In genomic region chr14:84090837-84091236, GRCh38 we compare ENCODE assay signal across 19 cellular contexts.
"Had no signal": no experiment of that assay in that cellular context is flagged by ENCODE, and none has a peak within 500 bp of the region (broad histone marks: within the 10 kb centered on the region; RNA-seq: fewer than 3 reads in every experiment).

No MANE protein-coding gene starts in this region.

- H3K4me1 ChIP-seq: transverse colon had no signal

- H3K4me3 Mint-ChIP-seq: dendritic cell treated with granulocyte-macrophage colony-stimulating factor and Interleukin-4, amounts not matched to agents 40 ng/mL and 50 ng/mL, for 4 days; effector memory CD8-positive, alpha-beta T cell; naive B cell; nephron had no signal

- H3K27me3 ChIP-seq: esophagus squamous epithelium, gastroesophageal sphincter, neutrophil, sigmoid colon, transverse colon had no signal

- H3K27me3 Mint-ChIP-seq: dendritic cell treated with granulocyte-macrophage colony-stimulating factor and Interleukin-4, amounts not matched to agents 40 ng/mL and 50 ng/mL, for 4 days; effector memory CD8-positive, alpha-beta T cell; naive B cell had no signal

- DNase-seq: central memory CD4-positive, alpha-beta T cell; effector memory CD8-positive, alpha-beta T cell; esophagus squamous epithelium; foreskin fibroblast; glutamatergic neuron; left cardiac atrium; mesendoderm; naive B cell; retina; sigmoid colon; stimulated activated CD4-positive, alpha-beta T cell treated with anti-CD3 and anti-CD28 coated beads, Interleukin-2, amount 100 ng/mL, for 48 hours; stimulated activated naive CD8-positive, alpha-beta T cell treated with anti-CD3 and anti-CD28 coated beads, Interleukin-15, Interleukin-2, amounts not matched to agents 100 U/mL and 50 U/mL, for 24 hours; transverse colon had no signal

- H3K9me3 ChIP-seq: esophagus squamous epithelium, gastroesophageal sphincter, neutrophil, sigmoid colon, transverse colon had no signal

- H3K27ac Mint-ChIP-seq: dendritic cell treated with granulocyte-macrophage colony-stimulating factor and Interleukin-4, amounts not matched to agents 40 ng/mL and 50 ng/mL, for 4 days; effector memory CD8-positive, alpha-beta T cell; naive B cell; nephron; progenitor cell of endocrine pancreas had no signal

- H3K4me1 Mint-ChIP-seq: naive B cell had no signal

- H3K36me3 Mint-ChIP-seq: naive B cell had no signal

- ATAC-seq: effector memory CD8-positive, alpha-beta T cell; gastroesophageal sphincter; stimulated activated naive CD8-positive, alpha-beta T cell treated with anti-CD3 and anti-CD28 coated beads, Interleukin-15, Interleukin-2, amounts not matched to agents 100 U/mL and 50 U/mL, for 24 hours had no signal

- H3K27ac ChIP-seq: esophagus squamous epithelium, gastroesophageal sphincter, neutrophil, sigmoid colon, skin epidermis, transverse colon had no signal

- H3K4me3 ChIP-seq: esophagus squamous epithelium, gastroesophageal sphincter, sigmoid colon, skin epidermis, transverse colon had no signal

- H3K36me3 ChIP-seq: esophagus squamous epithelium, gastroesophageal sphincter, neutrophil, sigmoid colon, transverse colon had no signal
